8 cellular contexts compared by ENCODE assay signal in the genomic region with DNA sequence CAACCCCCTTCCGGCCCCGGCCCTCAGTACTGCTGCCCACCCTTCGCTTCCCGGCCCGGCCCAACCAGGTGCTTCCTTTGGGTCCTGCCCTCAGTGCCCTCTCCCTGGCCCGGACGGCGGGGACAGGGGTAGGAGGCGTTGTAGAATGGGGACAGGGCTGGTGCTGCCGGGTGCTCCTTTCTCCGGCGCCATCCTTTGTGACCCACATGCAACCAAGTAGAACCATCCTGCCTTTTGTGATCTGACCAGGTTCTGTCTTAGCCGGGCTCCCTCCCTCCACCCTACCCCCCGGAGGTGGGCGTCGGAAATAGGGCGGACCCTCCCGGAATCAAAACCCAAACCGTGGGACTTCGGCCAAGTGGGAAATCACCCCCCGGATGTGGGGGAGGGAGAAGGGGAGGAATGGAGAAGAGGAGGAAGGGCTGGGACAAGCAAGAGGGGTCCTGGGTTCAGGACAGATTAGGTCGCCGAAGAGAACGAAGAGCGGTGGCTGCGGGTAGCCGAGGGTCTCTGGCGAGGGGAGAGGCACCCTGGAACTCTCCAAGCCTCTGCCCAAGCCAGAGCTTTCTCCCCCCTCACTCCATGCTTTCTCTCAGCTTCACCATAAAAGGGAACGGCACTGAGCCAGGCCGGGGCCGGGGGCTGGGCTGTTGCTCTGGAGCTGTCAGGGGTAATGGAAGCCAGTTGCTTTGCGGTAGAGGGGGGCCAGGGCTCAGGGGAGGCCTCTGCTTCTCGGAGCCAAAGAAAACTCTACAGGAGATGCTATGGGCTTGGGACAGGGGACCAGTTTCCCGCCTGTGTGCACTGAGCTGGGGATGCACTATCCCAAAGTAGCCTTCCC. TPM values are rescaled to one million over a fixed set of nuclear protein-coding genes. Genes with fewer than 3 reads are reported as not detected.
DNase-seq lines count a peak whose midpoint lies in the region; ATAC-seq and TF ChIP-seq lines count a peak whose summit lies in the region.

No MANE protein-coding gene starts in this region.

- in situ Hi-C loops in transverse colon (cut with MboI; ENCODE audit: low pct_ligation_motif_present in 1 of 4, low pct_unique_long_range_greater_than_20kb in 1 of 4, low sequenced_read_pairs in 3 of 4), result no loop called here

- H3K4me1 ChIP-seq in muscle layer of duodenum (ENCODE audit: control insufficient read depth in 1 of 2, insufficient read depth in 2 of 2, low read length in 2 of 2), result peaks cover 23 to 77% of the 10 kb centered on the region in 2 donors
- H3K4me1 ChIP-seq in transverse colon, result peaks cover 15 to 71% (median 43%) of the 10 kb centered on the region in 4 donors

- H3K9me3 Mint-ChIP-seq in endothelial cell (ENCODE audit: unreplicated experiment), result no peaks in the 10 kb centered on the region

- H3K4me1 Mint-ChIP-seq in endothelial cell (ENCODE audit: unreplicated experiment), result peaks cover 50% of the 10 kb centered on the region

- H3K27ac ChIP-seq in muscle layer of duodenum (ENCODE audit: low read length) (peak overlapping the region; percentile 88), transverse colon (peak overlapping the region; percentile 92 to 96 (median 95))

- no peak for TF ChIP-seq CTCF in endothelial cell (IDR thresholded peaks at IDR 0.05; ENCODE audit: unreplicated experiment)
- no peak for TF ChIP-seq CTCF in transverse colon (IDR thresholded peaks at IDR 0.05)

- H3K36me3 Mint-ChIP-seq in endothelial cell (ENCODE audit: low read depth, unreplicated experiment), result peaks cover 15% of the 10 kb centered on the region

- WGBS in transverse colon (ENCODE audit: low coverage in 1 of 2), 2 donors, result 15 to 60% methylated on average over 3 to 24 of the region's 34 CpGs

- H3K4me3 Mint-ChIP-seq in endothelial cell (ENCODE audit: unreplicated experiment), result peak overlapping the region; percentile 87

- H3K9me3 ChIP-seq in muscle layer of duodenum (ENCODE audit: control insufficient read depth in 1 of 2, low read length in 2 of 2) (no peaks in the 10 kb centered on the region), transverse colon (no peaks in the 10 kb centered on the region)

- H3K27me3 Mint-ChIP-seq in endothelial cell (ENCODE audit: unreplicated experiment), result peaks cover 5% of the 10 kb centered on the region

- DNase-seq in T-helper 22 cell (ENCODE audit: low read depth) (peak; percentile 20), endothelial cell (ENCODE audit: low spot score) (no peak), transverse colon (peak; percentile 75), HuH-7 (ENCODE audit: low spot score) (no peak), putamen (ENCODE audit: low spot score) (no peak)

- H3K4me3 ChIP-seq in muscle layer of duodenum (ENCODE audit: low read depth in 1 of 2, low read length in 2 of 2), result peak overlapping the region; percentile 60 to 97
- H3K4me3 ChIP-seq in transverse colon, result peak overlapping the region; percentile 68 to 98 (median 85)

- intact Hi-C loops in transverse colon (cut with DNase I; ENCODE audit: low total_unique reads), result no loop called here

- peak; percentile 58 for TF ChIP-seq EP300 in transverse colon (IDR thresholded peaks at IDR 0.05; ENCODE audit: low read depth)

- peak; percentile 2 for ATAC-seq in GM18502 (IDR thresholded peaks at IDR 0.05; ENCODE audit: poor library complexity, unreplicated experiment)
- ATAC-seq in HG02870 (IDR thresholded peaks at IDR 0.05; ENCODE audit: unreplicated experiment), result peak; percentile 15

- H3K27me3 ChIP-seq in muscle layer of duodenum (ENCODE audit: low read depth, low read length) (no peaks in the 10 kb centered on the region), transverse colon (no peaks in the 10 kb centered on the region)

- H3K27ac Mint-ChIP-seq in endothelial cell (ENCODE audit: unreplicated experiment), result peak overlapping the region; percentile 18

- TF ChIP-seq POLR2A in transverse colon (IDR thresholded peaks at IDR 0.05), result no peak

- H3K36me3 ChIP-seq in muscle layer of duodenum (ENCODE audit: control insufficient read depth in 1 of 2, insufficient read depth in 2 of 2, low read length in 2 of 2) (peaks cover 8 to 23% of the 10 kb centered on the region in 2 donors), transverse colon (no peaks in the 10 kb centered on the region)

RNA-seq across cellular contexts. Expression of a gene that starts 0.8 kb away (rescaled TPM):
- total RNA-seq in endothelial cell (ENCODE audit: unreplicated experiment), result 379 TPM
- total RNA-seq in transverse colon, result 100 to 1,000 TPM in 3 of 4 donors, 10 to 100 TPM in 1; 92.7 to 320 (median 202) TPM

RNA-seq across cellular contexts. Expression of a gene that starts 6.2 kb away (rescaled TPM):
- total RNA-seq in endothelial cell (ENCODE audit: unreplicated experiment), result 2.1 TPM
- total RNA-seq in transverse colon, result 100 to 1,000 TPM in 1 of 4 donors, 10 to 100 TPM in 3; 41.0 to 152 (median 65.6) TPM

RNA-seq across cellular contexts. Expression of a gene that starts 14.4 kb away (rescaled TPM):
- total RNA-seq in endothelial cell (ENCODE audit: unreplicated experiment) (1.4 TPM), transverse colon (10 to 100 TPM in 1 of 4 donors, 1 to 10 TPM in 3; 1.8 to 12.0 (median 6.3) TPM)

RNA-seq across cellular contexts. Expression of a gene that starts 20.7 kb away (rescaled TPM):
- total RNA-seq in endothelial cell (ENCODE audit: unreplicated experiment) (32.5 TPM), transverse colon (10 to 100 TPM in 3 of 4 donors, 1 to 10 TPM in 1; 9.7 to 39.2 (median 13.9) TPM)

RNA-seq across cellular contexts. Expression of a gene that starts 39.4 kb away (rescaled TPM):
- total RNA-seq in endothelial cell (ENCODE audit: unreplicated experiment) (55.3 TPM), transverse colon (100 to 1,000 TPM in 2 of 4 donors, 10 to 100 TPM in 2; 51.2 to 179 (median 127) TPM)

Comparison
In these comparisons a context has a peak if more than half of its experiments do, and no peak if none do; other contexts are left out.
1. DNase-seq: peak in T-helper 22 cell (single experiment) and transverse colon (single experiment); none in endothelial cell (single experiment), HuH-7 (single experiment) and putamen (single experiment).
2. RNA of a gene that starts 6.2 kb away (total RNA-seq): 41.0 to 152 TPM in transverse colon; 2.1 TPM in endothelial cell (single experiment); every median in the first group is over 10 times any median in the second.